Comparison of ENCODE assay signal across 9 cellular contexts in genomic region chr3:61564405-61565059, GRCh38. TPM values are rescaled to one million over a fixed set of nuclear protein-coding genes. Genes with fewer than 3 reads are reported as not detected.
DNase-seq lines count a peak whose midpoint lies in the region; ATAC-seq, FAIRE-seq and TF ChIP-seq lines count a peak whose summit lies in the region.
"Had no signal": no experiment of that assay in that cellular context is flagged by ENCODE, and none has a peak within 500 bp of the region (broad histone marks: within the 10 kb centered on the region; RNA-seq: fewer than 3 reads in every experiment).

No MANE protein-coding gene starts in this region.

- TF ChIP-seq CTCF in BJ (IDR thresholded peaks at IDR 0.05; ENCODE audit: insufficient read depth, low read depth, low read length) (peak; percentile 85), kidney epithelial cell (IDR thresholded peaks at IDR 0.05; ENCODE audit: insufficient read depth, low read length, poor library complexity, severe bottlenecking) (peak; percentile 86), smooth muscle cell (IDR thresholded peaks at IDR 0.05; ENCODE audit: borderline replicate concordance, insufficient read depth, poor library complexity, severe bottlenecking) (peak; percentile 71)

- H3K4me2 ChIP-seq in smooth muscle cell = peak overlapping the region; percentile 99

- CTCF ChIA-PET in BJ (lab: Yijun Ruan, JAX) = interaction anchor here (0.6 to 4.7 kb wide), 48 partner anchors 9 to 627 kb away, joined by 3 to 35 read pairs (median 4); no protein-coding TSS in a partner anchor

- no peaks in the 10 kb centered on the region for H3K9me3 ChIP-seq in smooth muscle cell (replicated peaks; ENCODE audit: low read depth)

- no peak overlapping the region for H3K9ac ChIP-seq in smooth muscle cell (ENCODE audit: low read depth)

- H3K36me3 ChIP-seq in BJ (ENCODE audit: control insufficient read depth, insufficient read depth, low read length) = no peaks in the 10 kb centered on the region
- H3K36me3 ChIP-seq in kidney epithelial cell (ENCODE audit: control insufficient read depth, insufficient read depth, low read length) = no peaks in the 10 kb centered on the region
- H3K36me3 ChIP-seq in smooth muscle cell (ENCODE audit: low read depth) = no peaks in the 10 kb centered on the region

- no peak for FAIRE-seq in HTR-8/SVneo (lab: Jason Lieb, UNC)

- H2AFZ ChIP-seq in smooth muscle cell (ENCODE audit: low read depth) = peak overlapping the region; percentile 80

- H3K27me3 ChIP-seq in BJ (ENCODE audit: control insufficient read depth, insufficient read depth, low read length) = no peaks in the 10 kb centered on the region
- no peaks in the 10 kb centered on the region for H3K27me3 ChIP-seq in kidney epithelial cell (ENCODE audit: control insufficient read depth, insufficient read depth, low read length)
- H3K27me3 ChIP-seq in smooth muscle cell (ENCODE audit: low read depth) = no peaks in the 10 kb centered on the region

- no peak overlapping the region for H3K27ac ChIP-seq in smooth muscle cell (ENCODE audit: low read depth)

- H3F3A ChIP-seq in smooth muscle cell (ENCODE audit: low read depth) = peaks cover 10% of the 10 kb centered on the region

- POLR2A ChIA-PET in BJ (lab: Charles Lee) = no interaction called here

- DNase-seq in BJ (ENCODE audit: low read depth) (no peak), HTR-8/SVneo (ENCODE audit: insufficient read length, low spot score) (peak; percentile 32), cerebellum (ENCODE audit: low spot score) (peak; percentile 88), kidney epithelial cell (ENCODE audit: low read depth) (no peak), smooth muscle cell (lab: John Stamatoyannopoulos, UW; ENCODE audit: unreplicated experiment) (peak; percentile 47)

- WGBS in smooth muscle cell (ENCODE audit: low lambda C conversion rate) = 3% methylated on average over 39 of the region's 40 CpGs

- H3K4me1 ChIP-seq in smooth muscle cell (ENCODE audit: low read depth) = peaks cover 12% of the 10 kb centered on the region

- H3K79me2 ChIP-seq in smooth muscle cell (ENCODE audit: low read depth) = peaks cover 73% of the 10 kb centered on the region

- H4K20me1 ChIP-seq in smooth muscle cell (ENCODE audit: low read depth) = peaks cover 77% of the 10 kb centered on the region

- peak overlapping the region; percentile 69 for H3K4me3 ChIP-seq in BJ (ENCODE audit: low read depth, low read length)
- H3K4me3 ChIP-seq in kidney epithelial cell (ENCODE audit: low read depth, low read length) = peak overlapping the region; percentile 92
- peak overlapping the region; percentile 97 for H3K4me3 ChIP-seq in smooth muscle cell

- no peak for ATAC-seq in HG02840 (IDR thresholded peaks at IDR 0.05; ENCODE audit: low FRiP score, unreplicated experiment)
- ATAC-seq in HG03039 (IDR thresholded peaks at IDR 0.05; ENCODE audit: unreplicated experiment) = no peak
- no peak for ATAC-seq in GM21528 (IDR thresholded peaks at IDR 0.05; ENCODE audit: low FRiP score, unreplicated experiment)
- ATAC-seq: naive thymus-derived CD4-positive, alpha-beta T cell had no signal

RNA-seq across cellular contexts. Expression of gene PTPRG, which starts 3.2 kb away (rescaled TPM):
- polyA plus RNA-seq in BJ (2011; rRNA removed) = 20.8 and 21.5 TPM in 2 replicates
- 39.3 and 41.5 TPM in 2 replicates for polyA minus RNA-seq in BJ (2011; rRNA and poly(A)+ RNA removed)
- 143 TPM for total RNA-seq in cerebellum
- 25.2 and 25.7 TPM in 2 replicates for total RNA-seq in kidney epithelial cell
- 87.3 and 108 TPM in 2 replicates for total RNA-seq in smooth muscle cell
- polyA plus RNA-seq in smooth muscle cell = 20.0 and 21.2 TPM in 2 replicates
- polyA plus RNA-seq: naive thymus-derived CD4-positive, alpha-beta T cell had no signal

Comparison
In these comparisons a context has a peak if more than half of its experiments do, and no peak if none do; other contexts are left out.
1. DNase-seq: peak in HTR-8/SVneo (single experiment), cerebellum (single experiment) and smooth muscle cell (single experiment); none in BJ (single experiment) and kidney epithelial cell (single experiment).
2. Peak in every context shown above with its lines, with median percentiles within 50 percentile points of each other: H3K4me3 ChIP-seq and CTCF ChIP-seq.